In the genomic region with DNA sequence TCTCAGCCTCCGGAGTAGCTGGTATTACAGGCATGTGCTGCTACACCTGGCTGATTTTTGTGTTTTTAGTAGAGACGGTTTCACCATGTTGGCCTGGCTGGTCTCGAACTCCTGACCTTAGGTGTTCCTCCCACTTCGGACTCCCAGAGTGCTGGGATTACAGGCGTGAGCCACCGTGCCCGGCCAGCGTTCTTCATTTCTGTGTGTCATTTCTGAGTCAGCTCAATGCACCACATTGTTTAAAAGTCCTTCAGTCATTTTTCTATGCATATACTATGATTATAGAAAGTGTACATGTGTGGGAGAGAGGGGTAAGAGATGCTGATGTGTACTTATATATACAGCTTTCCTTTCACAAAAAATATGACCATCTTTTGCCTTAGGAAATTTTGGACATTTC, we compare ENCODE assay signal across 17 cellular contexts. TPM values are rescaled to one million over a fixed set of nuclear protein-coding genes. Genes with fewer than 3 reads are reported as not detected.
DNase-seq lines count a peak whose midpoint lies in the region; ATAC-seq and TF ChIP-seq lines count a peak whose summit lies in the region.
"Had no signal": no experiment of that assay in that cellular context is flagged by ENCODE, and none has a peak within 500 bp of the region (broad histone marks: within the 10 kb centered on the region; RNA-seq: fewer than 3 reads in every experiment).

No MANE protein-coding gene starts in this region.

- no peak for TF ChIP-seq EP300 in SK-N-SH (IDR thresholded peaks at IDR 0.05; ENCODE audit: borderline replicate concordance in 1 of 2, low read depth in 1 of 2, low read length in 1 of 2)

- no peak overlapping the region for H3K4me3 ChIP-seq in SK-N-SH (ENCODE audit: low read depth in 2 of 2, low read length in 1 of 2)
- H3K4me3 ChIP-seq: gastrocnemius medialis, thoracic aorta had no signal

- peak overlapping the region; percentile 100 for H3K4me3 Mint-ChIP-seq in HFFc6
- peak overlapping the region; percentile 81 for H3K4me3 Mint-ChIP-seq in activated T-helper 1 cell treated with anti-CD3 and anti-CD28 coated beads, Interleukin-12 subunit alpha, Interleukin-12 subunit beta, Interleukin-2, Interleukin-4 antibody, amounts not matched to agents 30 ng/mL and 10 ng/mL and 1 ng/mL, durations not matched to agents 14 hours and 24 hours and 36 hours
- H3K4me3 Mint-ChIP-seq in naive thymus-derived CD8-positive, alpha-beta T cell = peak overlapping the region; percentile 6 to 98 (median 60)

- H3K27me3 Mint-ChIP-seq in HFFc6 (ENCODE audit: insufficient read depth) = peaks cover 2% of the 10 kb centered on the region; the same call in 1 of the 2 replicates
- H3K27me3 Mint-ChIP-seq in activated T-helper 1 cell treated with anti-CD3 and anti-CD28 coated beads, Interleukin-12 subunit alpha, Interleukin-12 subunit beta, Interleukin-2, Interleukin-4 antibody, amounts not matched to agents 30 ng/mL and 10 ng/mL and 1 ng/mL, durations not matched to agents 14 hours and 24 hours and 36 hours (ENCODE audit: insufficient read depth) = peaks cover 2% of the 10 kb centered on the region
- H3K27me3 Mint-ChIP-seq in naive thymus-derived CD8-positive, alpha-beta T cell = peaks cover 0 to 4% (median 0%) of the 10 kb centered on the region in 5 donors

- no peaks in the 10 kb centered on the region for H3K9me2 ChIP-seq in SK-N-SH

- peaks cover 5% of the 10 kb centered on the region for H3F3A ChIP-seq in SK-N-SH (replicated peaks; ENCODE audit: insufficient read depth)

- peak overlapping the region; percentile 79 for H3K4me2 ChIP-seq in SK-N-SH

- WGBS in SK-N-SH (ENCODE audit: low lambda C conversion rate) = 85% methylated on average over 8 of the region's 8 CpGs

- no peak overlapping the region for H2AFZ ChIP-seq in SK-N-SH (ENCODE audit: low read depth)

- H3K4me1 ChIP-seq in SK-N-SH (ENCODE audit: control insufficient read depth in 1 of 2, insufficient read depth in 2 of 2, low read depth in 1 of 2, low read length in 1 of 2) = peaks cover 7 to 10% of the 10 kb centered on the region in 2 experiments; a peak in 3 of 4 replicates

- no peaks in the 10 kb centered on the region for H3K9me3 ChIP-seq in SK-N-SH
- H3K9me3 ChIP-seq: gastrocnemius medialis, HAP-1, thoracic aorta had no signal

- no peaks in the 10 kb centered on the region for H3K9me3 Mint-ChIP-seq in HFFc6
- H3K9me3 Mint-ChIP-seq in activated T-helper 1 cell treated with anti-CD3 and anti-CD28 coated beads, Interleukin-12 subunit alpha, Interleukin-12 subunit beta, Interleukin-2, Interleukin-4 antibody, amounts not matched to agents 30 ng/mL and 10 ng/mL and 1 ng/mL, durations not matched to agents 14 hours and 24 hours and 36 hours = no peaks in the 10 kb centered on the region
- no peaks in the 10 kb centered on the region for H3K9me3 Mint-ChIP-seq in naive thymus-derived CD8-positive, alpha-beta T cell

- no peaks in the 10 kb centered on the region for H4K20me1 ChIP-seq in SK-N-SH (ENCODE audit: insufficient read depth)

- intact Hi-C loops in activated T-helper 1 cell treated with anti-CD3 and anti-CD28 coated beads, Interleukin-12 subunit alpha, Interleukin-12 subunit beta, Interleukin-2, Interleukin-4 antibody, amounts not matched to agents 30 ng/mL and 10 ng/mL and 1 ng/mL, durations not matched to agents 14 hours and 24 hours and 36 hours (cut with micrococcal nuclease) = loop anchor here (5.0 kb wide), 4 partner anchors 184 to 1724 kb away; partner anchors contain the start of gene SPICE1

- peaks cover 7 to 8% of the 10 kb centered on the region in 2 experiments for H3K36me3 ChIP-seq in SK-N-SH (replicated peaks in 1 of 2; ENCODE audit: control insufficient read depth in 1 of 2, insufficient read depth in 2 of 2, low read length in 1 of 2)
- H3K36me3 ChIP-seq: gastrocnemius medialis, thoracic aorta had no signal

- H3K27ac Mint-ChIP-seq in HFFc6 = no peak overlapping the region; the same call in 1 of the 2 replicates
- H3K27ac Mint-ChIP-seq in activated T-helper 1 cell treated with anti-CD3 and anti-CD28 coated beads, Interleukin-12 subunit alpha, Interleukin-12 subunit beta, Interleukin-2, Interleukin-4 antibody, amounts not matched to agents 30 ng/mL and 10 ng/mL and 1 ng/mL, durations not matched to agents 14 hours and 24 hours and 36 hours = no peak overlapping the region
- peak overlapping the region in 1 of 10 donors; percentile 84 for H3K27ac Mint-ChIP-seq in naive thymus-derived CD8-positive, alpha-beta T cell

- no peaks in the 10 kb centered on the region; the same call in 1 of the 2 replicates for H3K36me3 Mint-ChIP-seq in HFFc6 (ENCODE audit: low read depth)
- peaks cover 5% of the 10 kb centered on the region for H3K36me3 Mint-ChIP-seq in activated T-helper 1 cell treated with anti-CD3 and anti-CD28 coated beads, Interleukin-12 subunit alpha, Interleukin-12 subunit beta, Interleukin-2, Interleukin-4 antibody, amounts not matched to agents 30 ng/mL and 10 ng/mL and 1 ng/mL, durations not matched to agents 14 hours and 24 hours and 36 hours (ENCODE audit: low read depth)
- peaks cover 0 to 23% (median 7%) of the 10 kb centered on the region in 3 donors for H3K36me3 Mint-ChIP-seq in naive thymus-derived CD8-positive, alpha-beta T cell

- DNase-seq in SK-N-SH (no peak), HFFc6 (no peak), NCI-H1105 treated with DMSO at 0.1 percent for 48 hours (lab: John Stamatoyannopoulos, UW) (no peak), NCI-H1436 treated with DMSO at 0.1 percent for 48 hours (lab: John Stamatoyannopoulos, UW) (no peak)
- no peak for DNase-seq in activated T-helper 1 cell treated with anti-CD3 and anti-CD28 coated beads, Interleukin-12 subunit alpha, Interleukin-12 subunit beta, Interleukin-2, Interleukin-4 antibody, amounts not matched to agents 30 ng/mL and 10 ng/mL and 1 ng/mL, durations not matched to agents 14 hours and 24 hours and 36 hours (ENCODE audit: low spot score)
- no peak for DNase-seq in naive thymus-derived CD8-positive, alpha-beta T cell
- DNase-seq: aorta; DMS153; effector CD4-positive, alpha-beta T cell; gastrocnemius medialis; NCI-H187; SW 1271 had no signal

- no peak overlapping the region for H3K27ac ChIP-seq in SK-N-SH (ENCODE audit: low read depth in 2 of 2, low read length in 1 of 2)
- H3K27ac ChIP-seq: 22Rv1, gastrocnemius medialis, thoracic aorta had no signal

- peaks cover 39% of the 10 kb centered on the region for H3K4me1 Mint-ChIP-seq in HFFc6 (ENCODE audit: low read depth)
- peaks cover 56% of the 10 kb centered on the region for H3K4me1 Mint-ChIP-seq in activated T-helper 1 cell treated with anti-CD3 and anti-CD28 coated beads, Interleukin-12 subunit alpha, Interleukin-12 subunit beta, Interleukin-2, Interleukin-4 antibody, amounts not matched to agents 30 ng/mL and 10 ng/mL and 1 ng/mL, durations not matched to agents 14 hours and 24 hours and 36 hours (ENCODE audit: low read depth)
- H3K4me1 Mint-ChIP-seq in naive thymus-derived CD8-positive, alpha-beta T cell = peaks cover 35 to 68% (median 61%) of the 10 kb centered on the region in 4 donors

- H3K79me2 ChIP-seq in SK-N-SH (ENCODE audit: insufficient read depth) = peaks cover 81% of the 10 kb centered on the region

- ATAC-seq in SK-N-SH treated with all-trans-retinoic acid at 6 μM for 48 hours = no peak
- no peak for ATAC-seq in naive thymus-derived CD8-positive, alpha-beta T cell
- no peak for ATAC-seq in HG02610 (IDR thresholded peaks at IDR 0.05; ENCODE audit: unreplicated experiment)
- ATAC-seq: gastrocnemius medialis had no signal

- POLR2A ChIA-PET in SK-N-SH (lab: Yijun Ruan, JAX) = interaction anchor here (0.6 kb wide), 1 partner anchor 329 kb away, joined by 3 read pairs; no protein-coding TSS in a partner anchor
- POLR2A ChIA-PET in naive thymus-derived CD8-positive, alpha-beta T cell (lab: Charles Lee) = no interaction called here

- H3K9ac ChIP-seq in SK-N-SH = no peak overlapping the region

- TF ChIP-seq CTCF in SK-N-SH (IDR thresholded peaks at IDR 0.05) (no peak), HFFc6 (IDR thresholded peaks at IDR 0.05) (no peak)

- CTCF ChIA-PET in SK-N-SH (lab: Yijun Ruan, JAX) = no interaction called here

- no peaks in the 10 kb centered on the region for H3K27me3 ChIP-seq in SK-N-SH (ENCODE audit: insufficient read depth)
- H3K27me3 ChIP-seq: gastrocnemius medialis had no signal

- TF ChIP-seq RAD21 in SK-N-SH (IDR thresholded peaks at IDR 0.05; ENCODE audit: low read length) = no peak

TF ChIP-seq in SK-N-SH, 30 proteins besides CTCF, POLR2A, EP300 and RAD21 (continues in another document):
- TF ChIP-seq TCF12 (IDR thresholded peaks at IDR 0.05) = no peak
- no peak for TF ChIP-seq JUND (IDR thresholded peaks at IDR 0.05)
- TF ChIP-seq RXRA (IDR thresholded peaks at IDR 0.05; ENCODE audit: borderline replicate concordance, low read depth) = no peak
- no peak for TF ChIP-seq FOXM1 (IDR thresholded peaks at IDR 0.05; ENCODE audit: low read depth)
- TF ChIP-seq NFIC (IDR thresholded peaks at IDR 0.05; ENCODE audit: borderline replicate concordance) = no peak

TF ChIP-seq in SK-N-SH treated with all-trans-retinoic acid at 6 μM for 48 hours, 23 proteins besides CTCF, POLR2A, EP300 and RAD21:
- TF ChIP-seq RARB (CRISPR knock-in tag; IDR thresholded peaks at IDR 0.05) = no peak
- no peak for TF ChIP-seq ZNF70 (CRISPR knock-in tag; IDR thresholded peaks at IDR 0.05)

RNA-seq across cellular contexts. Expression of gene QTRT2, which starts 2.1 kb away (rescaled TPM):
- polyA plus RNA-seq in SK-N-SH (2012; rRNA removed) = 6.2 and 7.9 TPM in 2 replicates
- polyA plus RNA-seq in SK-N-SH (2012; cell fraction: cytosol; rRNA removed) = 7.4 and 7.6 TPM in 2 replicates
- 7.3 and 10.8 TPM in 2 replicates for polyA plus RNA-seq in SK-N-SH (2012; cell fraction: nucleus; rRNA removed)
- total RNA-seq in HFFc6 (2021; fragmentation: NEBNext Ultra II Directional; extraction: Animal tissue kit (Norgen Biotek cat#: 25700)) = 10 to 100 TPM; 18.1 to 23.2 (median 22.0) TPM
- total RNA-seq in activated T-helper 1 cell treated with anti-CD3 and anti-CD28 coated beads, Interleukin-12 subunit alpha, Interleukin-12 subunit beta, Interleukin-2, Interleukin-4 antibody, amounts not matched to agents 30 ng/mL and 10 ng/mL and 1 ng/mL, durations not matched to agents 14 hours and 24 hours and 36 hours = 54.9 and 57.6 TPM in 2 replicates
- total RNA-seq in naive thymus-derived CD8-positive, alpha-beta T cell = 10 to 100 TPM; 35.7 to 36.3 TPM
- 10 to 100 TPM in 2 of 3 donors, 1 to 10 TPM in 1; 8.1 to 12.9 (median 12.0) TPM for polyA plus RNA-seq in naive thymus-derived CD8-positive, alpha-beta T cell

RNA-seq across cellular contexts. Expression of gene CCDC191, which starts 2.3 kb away (rescaled TPM):
- polyA plus RNA-seq in SK-N-SH (2012; rRNA removed) = 3.1 and 5.5 TPM in 2 replicates
- polyA plus RNA-seq in SK-N-SH (2012; cell fraction: cytosol; rRNA removed) = 1.7 and 2.1 TPM in 2 replicates
- polyA plus RNA-seq in SK-N-SH (2012; cell fraction: nucleus; rRNA removed) = 16.6 and 26.3 TPM in 2 replicates
- total RNA-seq in HFFc6 (2021; fragmentation: NEBNext Ultra II Directional; extraction: Animal tissue kit (Norgen Biotek cat#: 25700)) = 1 to 10 TPM in 4 of 6 experiments, under 1 TPM in 2; 0.83 to 1.5 (median 1.2) TPM
- total RNA-seq in activated T-helper 1 cell treated with anti-CD3 and anti-CD28 coated beads, Interleukin-12 subunit alpha, Interleukin-12 subunit beta, Interleukin-2, Interleukin-4 antibody, amounts not matched to agents 30 ng/mL and 10 ng/mL and 1 ng/mL, durations not matched to agents 14 hours and 24 hours and 36 hours = 1.1 and 2.1 TPM in 2 replicates
- 1 to 10 TPM; 5.8 to 6.9 TPM for total RNA-seq in naive thymus-derived CD8-positive, alpha-beta T cell
- 1 to 10 TPM; 1.9 to 2.1 (median 2.1) TPM for polyA plus RNA-seq in naive thymus-derived CD8-positive, alpha-beta T cell
